ENCODE assay signal across 6 cellular contexts in genomic region chr12:18040060-18040742, GRCh38. TPM values are rescaled to one million over a fixed set of nuclear protein-coding genes. Genes with fewer than 3 reads are reported as not detected.
"Had no signal": no experiment of that assay in that cellular context is flagged by ENCODE, and none has a peak within 500 bp of the region (broad histone marks: within the 10 kb centered on the region; RNA-seq: fewer than 3 reads in every experiment).

No MANE protein-coding gene starts in this region.

RNA-seq across cellular contexts. Expression of gene RERGL, which starts 49.8 kb away (rescaled TPM):
- total RNA-seq: HepG2, HT-29, HT1080, IMR-90, K562 had no signal
- polyA plus RNA-seq: HepG2, IgD-negative memory B cell had no signal
